Comparison of ENCODE assay signal across 14 cellular contexts in the genomic region with DNA sequence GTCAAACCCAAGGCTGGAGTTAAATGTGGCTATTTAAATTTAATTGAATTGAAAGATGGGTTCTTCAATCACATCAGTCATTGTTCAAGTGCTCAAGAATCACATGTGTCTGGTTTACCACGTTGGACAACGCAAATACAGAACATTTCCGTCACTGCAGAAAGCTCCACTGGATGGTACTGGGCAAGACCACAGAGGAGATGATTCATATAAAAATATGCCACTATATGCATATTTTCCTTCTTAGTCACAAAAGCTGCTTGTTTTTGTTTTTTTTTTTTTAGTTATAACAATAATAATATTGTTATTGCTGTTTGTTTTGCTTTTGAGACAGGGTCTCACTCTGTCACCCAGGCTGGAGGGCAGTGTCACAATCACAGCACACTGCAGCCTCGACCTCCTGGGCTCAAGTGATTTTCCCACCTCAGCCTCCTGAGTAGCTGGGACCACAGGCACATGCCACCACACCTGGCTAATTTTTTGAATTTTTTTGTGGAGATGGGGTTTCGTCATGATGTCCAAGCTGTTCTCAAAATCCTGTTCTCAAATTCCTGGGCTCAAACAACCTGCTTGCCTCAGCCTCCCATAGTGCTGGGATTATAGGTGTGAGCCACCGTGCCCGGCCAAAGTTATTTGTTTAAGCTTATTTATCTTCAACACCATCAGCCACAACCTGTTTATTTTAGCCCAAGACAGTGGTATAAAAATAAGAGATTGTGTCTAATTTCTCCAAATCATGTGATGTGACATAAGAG. TPM values are rescaled to one million over a fixed set of nuclear protein-coding genes. Genes with fewer than 3 reads are reported as not detected.
DNase-seq lines count a peak whose midpoint lies in the region; ATAC-seq and TF ChIP-seq lines count a peak whose summit lies in the region.
"Had no signal": no experiment of that assay in that cellular context is flagged by ENCODE, and none has a peak within 500 bp of the region (broad histone marks: within the 10 kb centered on the region; RNA-seq: fewer than 3 reads in every experiment).

No MANE protein-coding gene starts in this region.

- no peak overlapping the region for H3K9ac ChIP-seq in adipocyte (ENCODE audit: low read length)

- H3K9me3 Mint-ChIP-seq in MCF 10A (ENCODE audit: unreplicated experiment): no peaks in the 10 kb centered on the region
- H3K9me3 Mint-ChIP-seq: activated T-cell treated with anti-CD3 and anti-CD28 coated beads, Interleukin-2, amount 50 U/mL, for 24 hours; dendritic cell treated with granulocyte-macrophage colony-stimulating factor and Interleukin-4, amounts not matched to agents 40 ng/mL and 50 ng/mL, for 4 days had no signal

- DNase-seq in MCF 10A (ENCODE audit: unreplicated experiment) (peak; percentile 80), breast epithelium (ENCODE audit: low spot score in 2 of 2) (no peak), adipocyte (ENCODE audit: low read depth) (peak; percentile 78), foreskin fibroblast (peak; percentile 83 to 85)
- DNase-seq: activated T-cell treated with anti-CD3 and anti-CD28 coated beads, Interleukin-2, amount 50 U/mL, for 24 hours; AML-193; NCI-H1417 treated with DMSO at 0.1 percent for 48 hours; stimulated activated CD4-positive, alpha-beta T cell treated with anti-CD3 and anti-CD28 coated beads, Interleukin-2, amount 100 ng/mL, for 48 hours had no signal

- H3K4me3 Mint-ChIP-seq in MCF 10A (ENCODE audit: unreplicated experiment): peak overlapping the region; percentile 15
- H3K4me3 Mint-ChIP-seq: activated T-cell treated with anti-CD3 and anti-CD28 coated beads, Interleukin-2, amount 50 U/mL, for 24 hours; dendritic cell treated with granulocyte-macrophage colony-stimulating factor and Interleukin-4, amounts not matched to agents 40 ng/mL and 50 ng/mL, for 4 days had no signal

- peaks cover 22% of the 10 kb centered on the region for H3K4me1 Mint-ChIP-seq in MCF 10A (ENCODE audit: insufficient read depth, unreplicated experiment)

- POLR2A ChIA-PET in MCF 10A (lab: Yijun Ruan, JAX): interaction anchor here (0.6 to 1.1 kb wide), 5 partner anchors 24 to 376 kb away, joined by 3 to 5 read pairs (median 3); no protein-coding TSS in a partner anchor

- BruUV-seq in MCF 10A (replicated peaks; lab: Mats Ljungman, UMichigan): no TSS peak

- H3K27ac Mint-ChIP-seq in MCF 10A (ENCODE audit: low read depth, unreplicated experiment): peak overlapping the region; percentile 95
- H3K27ac Mint-ChIP-seq: activated T-cell treated with anti-CD3 and anti-CD28 coated beads, Interleukin-2, amount 50 U/mL, for 24 hours; dendritic cell treated with granulocyte-macrophage colony-stimulating factor and Interleukin-4, amounts not matched to agents 40 ng/mL and 50 ng/mL, for 4 days had no signal

- TF ChIP-seq CTCF in MCF 10A (IDR thresholded peaks at IDR 0.05; ENCODE audit: unreplicated experiment) (no peak), breast epithelium (IDR thresholded peaks at IDR 0.05) (no peak), foreskin fibroblast (IDR thresholded peaks at IDR 0.05; ENCODE audit: low read depth, low read length) (no peak)

- H3K4me1 ChIP-seq in breast epithelium (no peaks in the 10 kb centered on the region), adipocyte (ENCODE audit: control insufficient read depth, insufficient read depth, low read length) (no peaks in the 10 kb centered on the region)

- H3K36me3 ChIP-seq in breast epithelium (no peaks in the 10 kb centered on the region), adipocyte (ENCODE audit: control insufficient read depth, insufficient read depth, low read length, severe bottlenecking) (no peaks in the 10 kb centered on the region)

- H3K9me3 ChIP-seq in breast epithelium (no peaks in the 10 kb centered on the region), adipocyte (ENCODE audit: control insufficient read depth, low read length) (no peaks in the 10 kb centered on the region)

- no peaks in the 10 kb centered on the region for H3K27me3 ChIP-seq in breast epithelium
- no peaks in the 10 kb centered on the region for H3K27me3 ChIP-seq in adipocyte (replicated peaks; ENCODE audit: control insufficient read depth, insufficient read depth, low read length)

- H3K27me3 Mint-ChIP-seq in MCF 10A (ENCODE audit: insufficient read depth, unreplicated experiment): no peaks in the 10 kb centered on the region
- H3K27me3 Mint-ChIP-seq: activated T-cell treated with anti-CD3 and anti-CD28 coated beads, Interleukin-2, amount 50 U/mL, for 24 hours; dendritic cell treated with granulocyte-macrophage colony-stimulating factor and Interleukin-4, amounts not matched to agents 40 ng/mL and 50 ng/mL, for 4 days had no signal

- CTCF ChIA-PET in MCF 10A (lab: Yijun Ruan, JAX): interaction anchor here (0.6 to 1.2 kb wide), 4 partner anchors 10 to 65 kb away, joined by 3 to 9 read pairs (median 4); no protein-coding TSS in a partner anchor

- intact Hi-C loops in MCF 10A (cut with micrococcal nuclease) (loop anchor here (1.0 kb wide), 1 partner anchor 40 kb away; no protein-coding TSS in a partner anchor), breast epithelium (cut with DNase I; ENCODE audit: low total_unique reads) (no loop called here)

- no peak for ATAC-seq in GM21447 (IDR thresholded peaks at IDR 0.05; ENCODE audit: unreplicated experiment)
- no peak for ATAC-seq in GM19397 (IDR thresholded peaks at IDR 0.05; ENCODE audit: unreplicated experiment)
- ATAC-seq in HG03135 (IDR thresholded peaks at IDR 0.05; ENCODE audit: unreplicated experiment): no peak
- no peak for ATAC-seq in GM18519 (IDR thresholded peaks at IDR 0.05; ENCODE audit: low FRiP score, unreplicated experiment)

- TF ChIP-seq POLR2A in breast epithelium (IDR thresholded peaks at IDR 0.05): no peak

- no peak overlapping the region for H3K27ac ChIP-seq in breast epithelium

- no peak overlapping the region for H3K4me3 ChIP-seq in breast epithelium
- no peak overlapping the region for H3K4me3 ChIP-seq in adipocyte (ENCODE audit: low read length)
- no peak overlapping the region for H3K4me3 ChIP-seq in foreskin fibroblast (ENCODE audit: low read depth in 1 of 2, low read length in 2 of 2)

- H3K36me3 Mint-ChIP-seq in MCF 10A (ENCODE audit: insufficient read depth, unreplicated experiment): no peaks in the 10 kb centered on the region

RNA-seq across cellular contexts. Expression of gene RTP3, which starts 19.4 kb away (rescaled TPM):
- total RNA-seq in MCF 10A (2022): not detected in 2 replicates
- not detected for total RNA-seq in breast epithelium
- total RNA-seq: temporal lobe had no signal

RNA-seq across cellular contexts. Expression of gene LRRC2, which starts 48.9 kb away (rescaled TPM):
- total RNA-seq in MCF 10A (2022) (not detected in 2 replicates), breast epithelium (10 to 100 TPM in 1 of 3 donors, 1 to 10 TPM in 2; 1.5 to 13.8 (median 2.0) TPM)

RNA-seq across cellular contexts. Expression of gene LTF, which starts 52.5 kb away (rescaled TPM):
- total RNA-seq in MCF 10A (2022) (not detected in 2 replicates), breast epithelium (100 to 1,000 TPM in 2 of 3 donors, 10 to 100 TPM in 1; 78.7 to 282 (median 190) TPM)

Comparison
In these comparisons a context has a peak if more than half of its experiments do, and no peak if none do; other contexts are left out.
1. DNase-seq: peak in MCF 10A (single experiment), adipocyte (single experiment) and foreskin fibroblast (2 of 2); none in breast epithelium (0 of 2).
2. RNA of gene LTF, which starts 52.5 kb away (total RNA-seq): 78.7 to 282 TPM in breast epithelium; not detected in MCF 10A; every median in the first group is over 10 times any median in the second.